14 cellular contexts compared by ENCODE assay signal in genomic region chr14:105059917-105060565, GRCh38. TPM values are rescaled to one million over a fixed set of nuclear protein-coding genes. Genes with fewer than 3 reads are reported as not detected.
A peak's percentile ranks its signal among the peaks of the same experiment; 100 is the strongest.
DNase-seq lines count a peak whose midpoint lies in the region; ATAC-seq and TF ChIP-seq lines count a peak whose summit lies in the region.
"Had no signal": no experiment of that assay in that cellular context is flagged by ENCODE, and none has a peak within 500 bp of the region (broad histone marks: within the 10 kb centered on the region; RNA-seq: fewer than 3 reads in every experiment).

No MANE protein-coding gene starts in this region.

- H3K9me3 ChIP-seq in BLaER1 (no peaks in the 10 kb centered on the region), A673 (ENCODE audit: low read depth, low read length, poor library complexity, severe bottlenecking) (no peaks in the 10 kb centered on the region)
- H3K9me3 ChIP-seq: colonic mucosa, gastroesophageal sphincter, vagina had no signal

- H3K27ac ChIP-seq in BLaER1, result peak overlapping the region; percentile 96
- H3K27ac ChIP-seq in caudate nucleus (ENCODE audit: low read depth, low read length), result no peak overlapping the region
- H3K27ac ChIP-seq in A673 (ENCODE audit: low read depth, low read length, poor library complexity, severe bottlenecking), result no peak overlapping the region

- CTCF ChIA-PET in A673 (lab: Charles Lee), result no interaction called here

- no peaks in the 10 kb centered on the region for H3K9me3 Mint-ChIP-seq in activated naive CD8-positive, alpha-beta T cell (ENCODE audit: low read depth)
- H3K9me3 Mint-ChIP-seq in naive B cell, result no peaks in the 10 kb centered on the region
- H3K9me3 Mint-ChIP-seq: H9 had no signal

- DNase-seq in GM12864 (ENCODE audit: low read depth), result no peak
- DNase-seq in naive B cell, result no peak
- DNase-seq in caudate nucleus (lab: John Stamatoyannopoulos, UW), result no peak
- no peak for DNase-seq in A673 (ENCODE audit: low spot score)
- DNase-seq in stimulated activated CD8-positive, alpha-beta memory T cell treated with anti-CD3 and anti-CD28 coated beads, Interleukin-4, amount 100 ng/mL, for 48 hours, result no peak
- DNase-seq: colonic mucosa, NCI-H1694 had no signal

- H3K27me3 Mint-ChIP-seq in activated naive CD8-positive, alpha-beta T cell, result no peaks in the 10 kb centered on the region
- H3K27me3 Mint-ChIP-seq in naive B cell, result no peaks in the 10 kb centered on the region

- peaks cover 71% of the 10 kb centered on the region for H4K20me1 ChIP-seq in BLaER1

- peak overlapping the region; percentile 100 for H3K4me2 ChIP-seq in BLaER1

- peak overlapping the region; percentile 88 for H3K9ac ChIP-seq in BLaER1

- peak overlapping the region; percentile 92 for H3K4me3 Mint-ChIP-seq in activated naive CD8-positive, alpha-beta T cell
- H3K4me3 Mint-ChIP-seq in naive B cell, result peak overlapping the region; percentile 83 to 99 (median 89)
- H3K4me3 Mint-ChIP-seq: H9 had no signal

- H3K36me3 Mint-ChIP-seq in activated naive CD8-positive, alpha-beta T cell, result no peaks in the 10 kb centered on the region
- peaks cover 7 to 10% of the 10 kb centered on the region in 2 donors for H3K36me3 Mint-ChIP-seq in naive B cell

- H3K4me3 ChIP-seq in BLaER1, result peak overlapping the region; percentile 62
- peak overlapping the region; percentile 95 for H3K4me3 ChIP-seq in GM12864 (ENCODE audit: low read depth, low read length)
- no peak overlapping the region for H3K4me3 ChIP-seq in A673 (ENCODE audit: low read depth, low read length, poor library complexity, severe bottlenecking)

- H3K27ac Mint-ChIP-seq in activated naive CD8-positive, alpha-beta T cell, result peak overlapping the region; percentile 99
- H3K27ac Mint-ChIP-seq in naive B cell, result peak overlapping the region; percentile 88 to 99 (median 98)
- H3K27ac Mint-ChIP-seq: H9 had no signal

- TF ChIP-seq CTCF in GM12864 (IDR thresholded peaks at IDR 0.05; ENCODE audit: low read depth, low read length, missing control alignments) (no peak), A673 (conservative IDR thresholded peaks at IDR 0.05; ENCODE audit: low read depth, low read length) (no peak)

- H3K27me3 ChIP-seq in BLaER1 (no peaks in the 10 kb centered on the region), A673 (replicated peaks; ENCODE audit: insufficient read depth, low read depth, low read length, poor library complexity) (no peaks in the 10 kb centered on the region)
- H3K27me3 ChIP-seq: colonic mucosa, gastroesophageal sphincter, vagina had no signal

- H3K4me1 ChIP-seq in BLaER1 (peaks cover 77% of the 10 kb centered on the region), A673 (ENCODE audit: insufficient read depth, low read length, poor library complexity, severe bottlenecking) (no peaks in the 10 kb centered on the region)
- H3K4me1 ChIP-seq: colonic mucosa had no signal

- H3K36me3 ChIP-seq in BLaER1 (peaks cover 31% of the 10 kb centered on the region), A673 (ENCODE audit: insufficient read depth, low read length, poor library complexity, severe bottlenecking) (no peaks in the 10 kb centered on the region)
- H3K36me3 ChIP-seq: colonic mucosa, gastroesophageal sphincter, vagina had no signal

- intact Hi-C loops in A673 (cut with micrococcal nuclease; ENCODE audit: unreplicated experiment), result no loop called here

- POLR2A ChIA-PET in A673 (lab: Charles Lee; ENCODE audit: low non-redundant PET), result no interaction called here

- ATAC-seq in naive B cell (ENCODE audit: low read depth in 2 of 2) (no peak), HG03457 (IDR thresholded peaks at IDR 0.05; ENCODE audit: unreplicated experiment) (no peak)

- peaks cover 55% of the 10 kb centered on the region for H3K4me1 Mint-ChIP-seq in activated naive CD8-positive, alpha-beta T cell (ENCODE audit: low read depth)
- peaks cover 56 to 78% (median 61%) of the 10 kb centered on the region in 3 donors for H3K4me1 Mint-ChIP-seq in naive B cell

- no TSS peak for BruUV-seq in A673 (replicated peaks; lab: Mats Ljungman, UMichigan)

RNA-seq across cellular contexts. Expression of gene GPR132, which starts 5.2 kb away (rescaled TPM):
- polyA plus RNA-seq in naive B cell (ENCODE audit: low read depth in 6 of 6), result 10 to 100 TPM in 4 of 6 donors, 1 to 10 TPM in 2; 8.2 to 33.0 (median 10.8) TPM
- not detected in 2 replicates for total RNA-seq in A673 (2021)
- total RNA-seq: HepG2 had no signal
- polyA plus RNA-seq: HepG2 had no signal

RNA-seq across cellular contexts. Expression of gene CDCA4, which starts 39.2 kb away (rescaled TPM):
- 10 to 100 TPM in 1 of 6 donors, 1 to 10 TPM in 5; 4.6 to 11.9 (median 6.7) TPM for polyA plus RNA-seq in naive B cell (ENCODE audit: low read depth in 6 of 6)
- total RNA-seq in A673 (2021), result 49.7 and 51.1 TPM in 2 replicates
